Comparison of ENCODE assay signal across 23 cellular contexts in genomic region chr1:150093805-150094204, GRCh38. TPM values are rescaled to one million over a fixed set of nuclear protein-coding genes. Genes with fewer than 3 reads are reported as not detected.
DNase-seq lines count a peak whose midpoint lies in the region; ATAC-seq and TF ChIP-seq lines count a peak whose summit lies in the region.
"Had no signal": no experiment of that assay in that cellular context is flagged by ENCODE, and none has a peak within 500 bp of the region (broad histone marks: within the 10 kb centered on the region; RNA-seq: fewer than 3 reads in every experiment).

No MANE protein-coding gene starts in this region.

- H3K9me3 Mint-ChIP-seq in natural killer cell treated with Interleukin-12 subunit alpha and Interleukin-12 subunit beta and Interleukin-15 and Interleukin-18, amount 100 ng/mL, for 72 hours = no peaks in the 10 kb centered on the region
- H3K9me3 Mint-ChIP-seq: activated naive CD8-positive, alpha-beta T cell treated with anti-CD3 and anti-CD28 coated beads for 36 hours; central memory CD8-positive, alpha-beta T cell; H9; stimulated activated naive CD8-positive, alpha-beta T cell treated with anti-CD3 and anti-CD28 coated beads, Interleukin-15, Interleukin-2, amounts not matched to agents 100 ng/mL and 50 ng/mL, for 24 hours had no signal

- no peak overlapping the region for H3K4me3 Mint-ChIP-seq in natural killer cell treated with Interleukin-12 subunit alpha and Interleukin-12 subunit beta and Interleukin-15 and Interleukin-18, amount 100 ng/mL, for 72 hours
- H3K4me3 Mint-ChIP-seq: activated naive CD8-positive, alpha-beta T cell treated with anti-CD3 and anti-CD28 coated beads for 36 hours; B cell; central memory CD8-positive, alpha-beta T cell; H9; stimulated activated naive CD8-positive, alpha-beta T cell treated with anti-CD3 and anti-CD28 coated beads, Interleukin-15, Interleukin-2, amounts not matched to agents 100 ng/mL and 50 ng/mL, for 24 hours had no signal

- H3K4me1 Mint-ChIP-seq in natural killer cell treated with Interleukin-12 subunit alpha and Interleukin-12 subunit beta and Interleukin-15 and Interleukin-18, amount 100 ng/mL, for 72 hours (ENCODE audit: low read depth in 2 of 2) = peaks cover 0 to 13% of the 10 kb centered on the region in 2 donors
- H3K4me1 Mint-ChIP-seq: central memory CD8-positive, alpha-beta T cell; H9 had no signal

- DNase-seq in G401 (ENCODE audit: low spot score) = peak; percentile 99
- DNase-seq in adrenal gland = no peak
- no peak for DNase-seq in left ventricle myocardium superior
- DNase-seq in gastrocnemius medialis = peak; percentile 13 to 24
- no peak for DNase-seq in natural killer cell treated with Interleukin-12 subunit alpha and Interleukin-12 subunit beta and Interleukin-15 and Interleukin-18, amount 100 ng/mL, for 72 hours (ENCODE audit: low spot score)
- no peak for DNase-seq in prostate gland (ENCODE audit: low spot score)
- DNase-seq: activated CD4-positive, alpha-beta T cell treated with anti-CD3 and anti-CD28 coated beads for 1 hour; activated CD8-positive, alpha-beta T cell treated with anti-CD3 and anti-CD28 coated beads, Interleukin-2, amount 10 ng/mL, durations not matched to agents 7 days and 5 days; activated naive CD8-positive, alpha-beta T cell treated with anti-CD3 and anti-CD28 coated beads for 36 hours; GDM1; H9; head of caudate nucleus; kidney glomerular epithelial cell; NCI-H2081; NCI-H345; RPMI8226; SK-N-SH; T-helper 2 cell had no signal

- H3K27ac ChIP-seq in adrenal gland (peak overlapping the region in 3 of 5 donors; percentile 1 to 30 (median 14)), gastrocnemius medialis (peak overlapping the region; percentile 71 to 79 (median 75)), prostate gland (no peak overlapping the region)
- H3K27ac ChIP-seq: tibial nerve had no signal

- intact Hi-C loops in adrenal gland (cut with DNase I) = no loop called here
- intact Hi-C loops in left ventricle myocardium superior (cut with micrococcal nuclease) = no loop called here
- intact Hi-C loops in gastrocnemius medialis (cut with DNase I; ENCODE audit: low total_unique reads) = loop anchor here (5.0 kb wide), 1 partner anchor 73 kb away; no protein-coding TSS in a partner anchor
- intact Hi-C loops in prostate gland (cut with DNase I) = no loop called here

- no peak for TF ChIP-seq POLR2A in adrenal gland (IDR thresholded peaks at IDR 0.05)
- no peak for TF ChIP-seq POLR2A in gastrocnemius medialis (IDR thresholded peaks at IDR 0.05)
- TF ChIP-seq POLR2A in prostate gland (IDR thresholded peaks at IDR 0.05) = no peak

- H3K36me3 ChIP-seq in adrenal gland (replicated peaks in 1 of 2) (peaks cover 0 to 17% of the 10 kb centered on the region in 2 donors), gastrocnemius medialis (peaks cover 0 to 51% of the 10 kb centered on the region in 2 donors), prostate gland (no peaks in the 10 kb centered on the region)

- H3K9me3 ChIP-seq in adrenal gland (replicated peaks in 1 of 3) = no peaks in the 10 kb centered on the region
- no peaks in the 10 kb centered on the region for H3K9me3 ChIP-seq in gastrocnemius medialis
- H3K9me3 ChIP-seq in prostate gland = no peaks in the 10 kb centered on the region
- H3K9me3 ChIP-seq: SK-N-SH, tibial nerve had no signal

- 33 to 58% (median 45%) methylated on average over 1 of the region's 1 CpG for WGBS in adrenal gland, 4 donors
- 81% methylated on average over 1 of the region's 1 CpG for WGBS in prostate gland

- H3K4me1 ChIP-seq in adrenal gland (replicated peaks in 1 of 2) = peaks cover 9 to 18% of the 10 kb centered on the region in 2 donors
- peaks cover 17 to 19% of the 10 kb centered on the region in 2 donors for H3K4me1 ChIP-seq in gastrocnemius medialis
- H3K4me1 ChIP-seq in prostate gland (replicated peaks) = no peaks in the 10 kb centered on the region
- H3K4me1 ChIP-seq: tibial nerve had no signal

- H3K4me3 ChIP-seq in adrenal gland (no peak overlapping the region), gastrocnemius medialis (no peak overlapping the region), prostate gland (no peak overlapping the region)
- H3K4me3 ChIP-seq: tibial nerve had no signal

- H3K27me3 ChIP-seq in adrenal gland = no peaks in the 10 kb centered on the region
- no peaks in the 10 kb centered on the region for H3K27me3 ChIP-seq in gastrocnemius medialis
- no peaks in the 10 kb centered on the region for H3K27me3 ChIP-seq in prostate gland (replicated peaks; ENCODE audit: insufficient read depth)
- H3K27me3 ChIP-seq: tibial nerve had no signal

- H3K27me3 Mint-ChIP-seq in natural killer cell treated with Interleukin-12 subunit alpha and Interleukin-12 subunit beta and Interleukin-15 and Interleukin-18, amount 100 ng/mL, for 72 hours = no peaks in the 10 kb centered on the region
- H3K27me3 Mint-ChIP-seq: activated naive CD8-positive, alpha-beta T cell treated with anti-CD3 and anti-CD28 coated beads for 36 hours; B cell; central memory CD8-positive, alpha-beta T cell; stimulated activated naive CD8-positive, alpha-beta T cell treated with anti-CD3 and anti-CD28 coated beads, Interleukin-15, Interleukin-2, amounts not matched to agents 100 ng/mL and 50 ng/mL, for 24 hours had no signal

- TF ChIP-seq CTCF in adrenal gland (IDR thresholded peaks at IDR 0.05) (no peak), gastrocnemius medialis (IDR thresholded peaks at IDR 0.05 in 4 of 5, conservative IDR thresholded peaks at IDR 0.05 in 1 of 5) (no peak), prostate gland (IDR thresholded peaks at IDR 0.05) (no peak)

- in situ Hi-C loops in G401 (cut with HindIII; ENCODE audit: low sequenced_read_pairs) = no loop called here
- in situ Hi-C loops in gastrocnemius medialis (cut with MboI; ENCODE audit: low sequenced_read_pairs in 4 of 4) = no loop called here

- H3K27ac Mint-ChIP-seq in natural killer cell treated with Interleukin-12 subunit alpha and Interleukin-12 subunit beta and Interleukin-15 and Interleukin-18, amount 100 ng/mL, for 72 hours = no peak overlapping the region
- H3K27ac Mint-ChIP-seq: activated naive CD8-positive, alpha-beta T cell treated with anti-CD3 and anti-CD28 coated beads for 36 hours; B cell; H9; stimulated activated naive CD8-positive, alpha-beta T cell treated with anti-CD3 and anti-CD28 coated beads, Interleukin-15, Interleukin-2, amounts not matched to agents 100 ng/mL and 50 ng/mL, for 24 hours had no signal

- no peaks in the 10 kb centered on the region for H3K36me3 Mint-ChIP-seq in natural killer cell treated with Interleukin-12 subunit alpha and Interleukin-12 subunit beta and Interleukin-15 and Interleukin-18, amount 100 ng/mL, for 72 hours

- ATAC-seq in left ventricle myocardium superior (peak; percentile 85), gastrocnemius medialis (peak; percentile 89 to 96), GM18517 (IDR thresholded peaks at IDR 0.05; ENCODE audit: unreplicated experiment) (no peak)
- ATAC-seq in natural killer cell treated with Interleukin-12 subunit alpha and Interleukin-12 subunit beta and Interleukin-15 and Interleukin-18, amount 100 ng/mL, for 72 hours = no peak
- ATAC-seq: activated CD8-positive, alpha-beta T cell treated with anti-CD3 and anti-CD28 coated beads, Interleukin-2, amount 10 ng/mL, durations not matched to agents 7 days and 5 days had no signal

RNA-seq across cellular contexts. Expression of gene VPS45, which starts 26.2 kb away (rescaled TPM):
- 35.3 and 43.2 TPM in 2 replicates for total RNA-seq in G401 (2014; rRNA removed; shearing (Covaris generic))
- 10 to 100 TPM; 36.5 to 77.6 (median 52.1) TPM for total RNA-seq in adrenal gland
- 10 to 100 TPM; 49.2 to 67.4 (median 59.2) TPM for polyA plus RNA-seq in adrenal gland
- 50.6 TPM for total RNA-seq in left ventricle myocardium superior
- 10 to 100 TPM; 17.0 to 30.3 (median 24.7) TPM for total RNA-seq in gastrocnemius medialis
- total RNA-seq in natural killer cell treated with Interleukin-12 subunit alpha and Interleukin-12 subunit beta and Interleukin-15 and Interleukin-18, amount 100 ng/mL, for 72 hours = 10 to 100 TPM; 34.1 to 40.4 TPM
- 10 to 100 TPM; 29.6 to 33.3 TPM for total RNA-seq in prostate gland

RNA-seq across cellular contexts. Expression of gene PLEKHO1, which starts 55.9 kb away (rescaled TPM):
- total RNA-seq in G401 (2014; rRNA removed; shearing (Covaris generic)) = 42.9 and 45.6 TPM in 2 replicates
- 100 to 1,000 TPM in 1 of 8 donors, 10 to 100 TPM in 7; 43.5 to 109 (median 79.9) TPM for total RNA-seq in adrenal gland
- 100 to 1,000 TPM in 2 of 3 donors, 10 to 100 TPM in 1; 47.3 to 298 (median 227) TPM for polyA plus RNA-seq in adrenal gland
- total RNA-seq in left ventricle myocardium superior = 44.3 TPM
- total RNA-seq in gastrocnemius medialis = 10 to 100 TPM; 24.3 to 57.7 (median 40.4) TPM
- 10 to 100 TPM; 40.9 to 65.2 TPM for total RNA-seq in natural killer cell treated with Interleukin-12 subunit alpha and Interleukin-12 subunit beta and Interleukin-15 and Interleukin-18, amount 100 ng/mL, for 72 hours
- total RNA-seq in prostate gland = 10 to 100 TPM; 33.1 to 75.0 TPM

Comparison
In these comparisons a context has a peak if more than half of its experiments do, and no peak if none do; other contexts are left out.
1. DNase-seq: peak in G401 (single experiment) and gastrocnemius medialis (2 of 2); none in adrenal gland (0 of 7), left ventricle myocardium superior (single experiment), natural killer cell treated with Interleukin-12 subunit alpha and Interleukin-12 subunit beta and Interleukin-15 and Interleukin-18, amount 100 ng/mL, for 72 hours (single experiment) and prostate gland (single experiment).
2. H3K27ac ChIP-seq: peak in adrenal gland (3 of 5) and gastrocnemius medialis (4 of 4); none in prostate gland (0 of 2).
3. ATAC-seq: peak in left ventricle myocardium superior (single experiment) and gastrocnemius medialis (2 of 2); none in natural killer cell treated with Interleukin-12 subunit alpha and Interleukin-12 subunit beta and Interleukin-15 and Interleukin-18, amount 100 ng/mL, for 72 hours (0 of 2) and GM18517 (single experiment).